27 cellular contexts compared by ENCODE assay signal in the genomic region with DNA sequence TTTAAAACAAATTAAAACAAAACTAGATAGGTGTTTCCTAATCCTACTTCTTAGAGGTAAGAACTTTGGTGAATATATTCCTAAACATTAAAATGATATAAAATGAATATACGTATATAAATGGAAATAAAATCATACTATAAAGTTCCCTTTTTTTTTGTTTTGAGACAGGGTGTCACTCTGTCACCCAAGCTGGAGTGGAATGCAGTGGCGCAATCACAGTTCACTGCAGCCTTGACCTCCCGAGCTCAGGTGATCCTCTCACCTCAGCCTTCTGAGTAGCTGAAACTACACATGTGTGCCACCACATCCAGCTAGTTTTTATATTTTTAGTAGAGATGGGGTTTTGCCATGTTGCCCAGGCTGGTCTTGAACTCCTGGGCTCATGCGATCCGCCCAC.
"Had no signal": no experiment of that assay in that cellular context is flagged by ENCODE, and none has a peak within 500 bp of the region (broad histone marks: within the 10 kb centered on the region; RNA-seq: fewer than 3 reads in every experiment).

No MANE protein-coding gene starts in this region.

- ATAC-seq: heart left ventricle; left colon; left ventricle myocardium superior; lower lobe of right lung; natural killer cell treated with Interleukin-12 subunit alpha and Interleukin-12 subunit beta and Interleukin-15 and Interleukin-18, amount 100 ng/mL, for 72 hours; pancreas; right cardiac atrium; stimulated activated memory B cell treated with anti-CD40 and anti-IgM and Interleukin-4, amounts not matched to agents 10 μg/mL and 1 μg/mL and 100 μg/mL, for 72 hours; stimulated activated naive CD8-positive, alpha-beta T cell treated with anti-CD3 and anti-CD28 coated beads, Interleukin-15, amount 100 ng/mL, for 72 hours had no signal

- H3K4me1 ChIP-seq: heart left ventricle, lower lobe of right lung, pancreas, prostate gland, sigmoid colon, tibial nerve, uterus had no signal

- H3K27ac Mint-ChIP-seq: natural killer cell treated with Interleukin-12 subunit alpha and Interleukin-12 subunit beta and Interleukin-15 and Interleukin-18, amount 100 ng/mL, for 72 hours; stimulated activated memory B cell treated with anti-CD40 and anti-IgM and Interleukin-4, amounts not matched to agents 10 μg/mL and 1 μg/mL and 100 μg/mL, for 72 hours; type B pancreatic cell had no signal

- H3K9me3 ChIP-seq: heart left ventricle, lower lobe of right lung, pancreas, prostate gland, sigmoid colon, spleen, tibial nerve, uterus had no signal

- H3K27me3 ChIP-seq: heart left ventricle, pancreas, sigmoid colon, spleen, tibial nerve, uterus had no signal

- H3K4me3 Mint-ChIP-seq: immature natural killer cell; naive B cell; natural killer cell treated with Interleukin-12 subunit alpha and Interleukin-12 subunit beta and Interleukin-15 and Interleukin-18, amount 100 ng/mL, for 72 hours; stimulated activated memory B cell treated with anti-CD40 and anti-IgM and Interleukin-4, amounts not matched to agents 10 μg/mL and 1 μg/mL and 100 μg/mL, for 72 hours; stimulated activated naive CD8-positive, alpha-beta T cell treated with anti-CD3 and anti-CD28 coated beads, Interleukin-15, amount 100 ng/mL, for 72 hours; type B pancreatic cell had no signal

- H3K27ac ChIP-seq: heart left ventricle, lower lobe of right lung, pancreas, prostate gland, sigmoid colon, spleen, tibial nerve, uterus had no signal

- H3K4me3 ChIP-seq: heart left ventricle, lower lobe of right lung, pancreas, prostate gland, sigmoid colon, spleen, tibial nerve, uterus had no signal

- H3K4me1 Mint-ChIP-seq: immature natural killer cell had no signal

- H3K27me3 Mint-ChIP-seq: naive B cell; natural killer cell treated with Interleukin-12 subunit alpha and Interleukin-12 subunit beta and Interleukin-15 and Interleukin-18, amount 100 ng/mL, for 72 hours; stimulated activated memory B cell treated with anti-CD40 and anti-IgM and Interleukin-4, amounts not matched to agents 10 μg/mL and 1 μg/mL and 100 μg/mL, for 72 hours; stimulated activated naive CD8-positive, alpha-beta T cell treated with anti-CD3 and anti-CD28 coated beads, Interleukin-15, amount 100 ng/mL, for 72 hours; type B pancreatic cell had no signal

- DNase-seq: heart left ventricle; hypothalamus; immature natural killer cell; kidney; left colon; left ventricle myocardium superior; lower lobe of right lung; mammary epithelial cell; mesenchymal stem cell; naive B cell; pancreas; posterior cingulate gyrus; retina; right cardiac atrium; sigmoid colon; small intestine; spleen; stimulated activated CD4-positive, alpha-beta T cell treated with anti-CD3 and anti-CD28 coated beads, Interleukin-4, amount 100 ng/mL, for 24 hours; stimulated activated naive CD4-positive, alpha-beta T cell treated with Interleukin-2 at 50 U/mL for 16 hours; stimulated activated naive CD8-positive, alpha-beta T cell treated with anti-CD3 and anti-CD28 coated beads, Interleukin-15, amount 100 ng/mL, for 72 hours; substantia nigra; uterus had no signal

- H3K9me3 Mint-ChIP-seq: immature natural killer cell; naive B cell; natural killer cell treated with Interleukin-12 subunit alpha and Interleukin-12 subunit beta and Interleukin-15 and Interleukin-18, amount 100 ng/mL, for 72 hours; stimulated activated memory B cell treated with anti-CD40 and anti-IgM and Interleukin-4, amounts not matched to agents 10 μg/mL and 1 μg/mL and 100 μg/mL, for 72 hours; stimulated activated naive CD8-positive, alpha-beta T cell treated with anti-CD3 and anti-CD28 coated beads, Interleukin-15, amount 100 ng/mL, for 72 hours; type B pancreatic cell had no signal

- H3K36me3 ChIP-seq: prostate gland, uterus had no signal
